Comparison of ENCODE assay signal across 9 cellular contexts in genomic region chr5:72508241-72509170, GRCh38. TPM values are rescaled to one million over a fixed set of nuclear protein-coding genes. Genes with fewer than 3 reads are reported as not detected.
DNase-seq lines count a peak whose midpoint lies in the region; ATAC-seq and TF ChIP-seq lines count a peak whose summit lies in the region.
"Had no signal": no experiment of that assay in that cellular context is flagged by ENCODE, and none has a peak within 500 bp of the region (broad histone marks: within the 10 kb centered on the region; RNA-seq: fewer than 3 reads in every experiment).

No MANE protein-coding gene starts in this region.

- no peak overlapping the region for H3K4me3 Mint-ChIP-seq in naive thymus-derived CD8-positive, alpha-beta T cell

- no peak overlapping the region for H3K4me3 ChIP-seq in dorsolateral prefrontal cortex

- H3K27ac Mint-ChIP-seq in naive thymus-derived CD8-positive, alpha-beta T cell = peak overlapping the region in 1 of 10 donors; percentile 58

- H3K4me1 Mint-ChIP-seq in naive thymus-derived CD8-positive, alpha-beta T cell = peaks cover 0 to 21% (median 1%) of the 10 kb centered on the region in 4 donors

- no peaks in the 10 kb centered on the region for H3K27me3 ChIP-seq in dorsolateral prefrontal cortex

- DNase-seq in AML-193 (lab: John Stamatoyannopoulos, UW) (peak; percentile 29 to 36), dorsolateral prefrontal cortex (no peak), NCI-H446 (lab: John Stamatoyannopoulos, UW) (no peak), DMS53 treated with DMSO at 0.1 percent for 48 hours (lab: John Stamatoyannopoulos, UW; ENCODE audit: unreplicated experiment) (no peak)
- DNase-seq in naive thymus-derived CD8-positive, alpha-beta T cell = no peak
- no peak for DNase-seq in effector CD8-positive, alpha-beta T cell (lab: John Stamatoyannopoulos, UW)

- H3K27ac ChIP-seq in dorsolateral prefrontal cortex = peak overlapping the region in 43 of 59 donors; percentile 5 to 78 (median 57)

- peak; percentile 79 for ATAC-seq in GM19468 (IDR thresholded peaks at IDR 0.05; ENCODE audit: extremely low read depth, unreplicated experiment)
- peak; percentile 92 for ATAC-seq in HG03354 (IDR thresholded peaks at IDR 0.05; ENCODE audit: poor library complexity, severe bottlenecking, unreplicated experiment)
- ATAC-seq in naive thymus-derived CD8-positive, alpha-beta T cell = no peak

- H3K36me3 Mint-ChIP-seq in naive thymus-derived CD8-positive, alpha-beta T cell = no peaks in the 10 kb centered on the region

- TF ChIP-seq CTCF in dorsolateral prefrontal cortex (IDR thresholded peaks at IDR 0.05 in 54 of 56, conservative IDR thresholded peaks at IDR 0.05 in 2 of 56; ENCODE audit: low read depth in 1 of 56, partially characterized antibody in 56 of 56) = no peak

- peaks cover 6 to 43% (median 23%) of the 10 kb centered on the region in 5 donors for H3K27me3 Mint-ChIP-seq in naive thymus-derived CD8-positive, alpha-beta T cell

- POLR2A ChIA-PET in naive thymus-derived CD8-positive, alpha-beta T cell (lab: Charles Lee) = no interaction called here

- intact Hi-C loops in dorsolateral prefrontal cortex (cut with DNase I) = no loop called here

- H3K9me3 Mint-ChIP-seq in naive thymus-derived CD8-positive, alpha-beta T cell = no peaks in the 10 kb centered on the region

RNA-seq across cellular contexts. Expression of gene ZNF366, which starts 1.3 kb away (rescaled TPM):
- 10 to 100 TPM in 1 of 120 experiments, 1 to 10 TPM in 118, under 1 TPM in 1; 0.42 to 10.1 (median 3.9) TPM for total RNA-seq in dorsolateral prefrontal cortex
- not detected for total RNA-seq in naive thymus-derived CD8-positive, alpha-beta T cell
- polyA plus RNA-seq in naive thymus-derived CD8-positive, alpha-beta T cell = not detected
- total RNA-seq: NCI-H460 had no signal

Comparison
In these comparisons a context has a peak if more than half of its experiments do, and no peak if none do; other contexts are left out.
1. DNase-seq: peak in AML-193 (2 of 2); none in dorsolateral prefrontal cortex (0 of 10), naive thymus-derived CD8-positive, alpha-beta T cell (0 of 10), NCI-H446 (0 of 2), effector CD8-positive, alpha-beta T cell (single experiment) and DMS53 treated with DMSO at 0.1 percent for 48 hours (single experiment).
2. ATAC-seq: peak in GM19468 (single experiment) and HG03354 (single experiment); none in naive thymus-derived CD8-positive, alpha-beta T cell (0 of 2).